Comparison of ENCODE assay signal across 9 cellular contexts in the genomic region with DNA sequence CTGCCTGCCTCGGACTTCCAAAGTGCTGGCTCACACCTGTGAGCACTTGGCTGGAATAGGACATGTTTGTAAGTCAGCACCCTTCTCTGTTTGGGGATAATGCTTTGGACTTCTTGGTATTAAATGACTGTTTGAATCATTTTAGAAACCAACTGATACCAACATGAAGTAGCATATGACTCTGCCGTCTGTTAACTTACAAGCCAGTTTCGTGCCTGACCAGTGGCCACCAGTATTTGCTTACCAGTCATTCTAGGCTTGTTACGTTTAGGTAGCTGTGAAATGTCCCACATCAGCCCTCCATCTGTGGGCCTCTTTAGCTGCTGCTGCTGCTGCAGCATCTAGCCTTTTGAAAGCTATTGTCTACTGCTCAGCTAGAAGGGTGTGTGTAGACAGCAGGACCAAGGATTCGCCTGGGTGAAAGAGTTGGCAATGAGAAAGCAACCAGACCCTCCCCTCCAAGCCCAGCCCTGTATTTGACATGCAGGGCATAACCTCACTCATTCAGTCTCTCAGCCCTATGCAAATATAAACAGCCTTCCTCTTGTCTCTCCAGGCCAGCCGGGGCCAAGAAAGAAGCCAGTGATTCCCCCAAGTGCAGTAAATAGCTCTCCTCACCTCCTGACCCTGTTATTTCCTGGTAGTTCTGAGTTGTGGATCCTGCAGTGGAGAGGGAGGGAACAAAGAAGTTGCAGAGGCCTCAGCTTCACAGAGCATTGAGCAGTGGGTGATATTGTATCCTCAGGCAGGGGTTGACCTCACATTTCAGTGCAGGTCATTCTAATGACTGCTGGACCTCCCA. TPM values are rescaled to one million over a fixed set of nuclear protein-coding genes. Genes with fewer than 3 reads are reported as not detected.
DNase-seq lines count a peak whose midpoint lies in the region; ATAC-seq lines count a peak whose summit lies in the region.
"Had no signal": no experiment of that assay in that cellular context is flagged by ENCODE, and none has a peak within 500 bp of the region (broad histone marks: within the 10 kb centered on the region; RNA-seq: fewer than 3 reads in every experiment).

No MANE protein-coding gene starts in this region.

- H3K4me3 ChIP-seq in adipocyte (ENCODE audit: low read length), result no peak overlapping the region
- H3K4me3 ChIP-seq: BLaER1 treated with 17β-estradiol and CSF1 and Interleukin-3, amounts not matched to agents 10 nM and 100 nM had no signal

- peaks cover 25% of the 10 kb centered on the region for H3K4me1 ChIP-seq in adipocyte (ENCODE audit: control insufficient read depth, insufficient read depth, low read length)

- H3K27me3 ChIP-seq in adipocyte (replicated peaks; ENCODE audit: control insufficient read depth, insufficient read depth, low read length) (no peaks in the 10 kb centered on the region), layer of hippocampus (ENCODE audit: control insufficient read depth, insufficient read depth, low read length) (no peaks in the 10 kb centered on the region)
- H3K27me3 ChIP-seq: BLaER1 treated with 17β-estradiol and CSF1 and Interleukin-3, amounts not matched to agents 10 nM and 100 nM had no signal

- no peaks in the 10 kb centered on the region for H3K9me3 ChIP-seq in adipocyte (ENCODE audit: control insufficient read depth, low read length)

- ATAC-seq in Right ventricle myocardium superior (ENCODE audit: poor library complexity), result peak; percentile 24
- ATAC-seq in HG03139 (IDR thresholded peaks at IDR 0.05; ENCODE audit: unreplicated experiment), result peak; percentile 70
- ATAC-seq in activated T-cell treated with anti-CD3 and anti-CD28 coated beads, Interleukin-2, amount 50 U/mL, for 72 hours (replicated peaks in 1 of 2), result no peak

- H3K36me3 ChIP-seq in adipocyte (ENCODE audit: control insufficient read depth, insufficient read depth, low read length, severe bottlenecking), result peaks cover 7% of the 10 kb centered on the region

- H3K4me1 Mint-ChIP-seq in activated T-cell treated with anti-CD3 and anti-CD28 coated beads, Interleukin-2, amount 50 U/mL, for 72 hours (ENCODE audit: low read depth), result peaks cover 27% of the 10 kb centered on the region

- no peak overlapping the region for H3K4me3 Mint-ChIP-seq in activated T-cell treated with anti-CD3 and anti-CD28 coated beads, Interleukin-2, amount 50 U/mL, for 72 hours

- H3K27ac ChIP-seq in layer of hippocampus (ENCODE audit: low read depth, low read length), result peak overlapping the region; percentile 58

- H3K9me3 Mint-ChIP-seq in activated T-cell treated with anti-CD3 and anti-CD28 coated beads, Interleukin-2, amount 50 U/mL, for 72 hours, result no peaks in the 10 kb centered on the region

- H3K36me3 Mint-ChIP-seq in activated T-cell treated with anti-CD3 and anti-CD28 coated beads, Interleukin-2, amount 50 U/mL, for 72 hours (ENCODE audit: insufficient read depth in 2 of 2), result peaks cover 0 to 1% of the 10 kb centered on the region in 2 donors

- H3K27me3 Mint-ChIP-seq in activated T-cell treated with anti-CD3 and anti-CD28 coated beads, Interleukin-2, amount 50 U/mL, for 72 hours (ENCODE audit: low read depth), result no peaks in the 10 kb centered on the region

- H3K9ac ChIP-seq in adipocyte (ENCODE audit: low read length), result no peak overlapping the region

- intact Hi-C loops in Right ventricle myocardium superior (cut with DNase I) (no loop called here), cardiac septum (cut with DNase I) (loop anchor here (5.0 kb wide), 1 partner anchor 373 kb away; no protein-coding TSS in a partner anchor)

- no peak for DNase-seq in Right ventricle myocardium superior
- no peak for DNase-seq in cardiac septum (ENCODE audit: low spot score)
- peak; percentile 19 for DNase-seq in adipocyte (ENCODE audit: low read depth)
- no peak for DNase-seq in activated T-cell treated with anti-CD3 and anti-CD28 coated beads, Interleukin-2, amount 50 U/mL, for 72 hours
- DNase-seq in H4 (ENCODE audit: low spot score), result no peak
- no peak for DNase-seq in mesenteric fat pad (ENCODE audit: low spot score)

- H3K27ac Mint-ChIP-seq in activated T-cell treated with anti-CD3 and anti-CD28 coated beads, Interleukin-2, amount 50 U/mL, for 72 hours, result no peak overlapping the region

RNA-seq across cellular contexts. Expression of gene NKIRAS1, which starts 51.0 kb away (rescaled TPM):
- total RNA-seq in Right ventricle myocardium superior (21.2 TPM), cardiac septum (17.2 TPM), mesenteric fat pad (15.7 TPM)
- 1 to 10 TPM; 2.5 to 3.6 TPM for total RNA-seq in activated T-cell treated with anti-CD3 and anti-CD28 coated beads, Interleukin-2, amount 50 U/mL, for 72 hours
- total RNA-seq in H4 (2014; rRNA removed; shearing (Covaris generic)), result 8.2 and 11.9 TPM in 2 replicates

RNA-seq across cellular contexts. Expression of gene RPL15, which starts 51.1 kb away (rescaled TPM):
- total RNA-seq in Right ventricle myocardium superior, result 878 TPM
- total RNA-seq in cardiac septum, result 798 TPM
- 1,000 to 10,000 TPM; 2,452 to 2,630 TPM for total RNA-seq in activated T-cell treated with anti-CD3 and anti-CD28 coated beads, Interleukin-2, amount 50 U/mL, for 72 hours
- 2,293 and 2,465 TPM in 2 replicates for total RNA-seq in H4 (2014; rRNA removed; shearing (Covaris generic))
- 1,360 TPM for total RNA-seq in mesenteric fat pad

Comparison
In these comparisons a context has a peak if more than half of its experiments do, and no peak if none do; other contexts are left out.
1. ATAC-seq: peak in Right ventricle myocardium superior (single experiment) and HG03139 (single experiment); none in activated T-cell treated with anti-CD3 and anti-CD28 coated beads, Interleukin-2, amount 50 U/mL, for 72 hours (0 of 2).